In genomic region chr4:184568770-184569169, GRCh38 we compare ENCODE assay signal across 25 cellular contexts.
DNase-seq lines count a peak whose midpoint lies in the region; ATAC-seq and TF ChIP-seq lines count a peak whose summit lies in the region.
"Had no signal": no experiment of that assay in that cellular context is flagged by ENCODE, and none has a peak within 500 bp of the region (broad histone marks: within the 10 kb centered on the region; RNA-seq: fewer than 3 reads in every experiment).

No MANE protein-coding gene starts in this region.

- H3K36me3 Mint-ChIP-seq in stimulated activated memory B cell treated with anti-CD40 and anti-IgM and Interleukin-4, amounts not matched to agents 10 μg/mL and 1 μg/mL and 100 μg/mL, for 72 hours, result no peaks in the 10 kb centered on the region
- H3K36me3 Mint-ChIP-seq: mesothelial cell of epicardium; natural killer cell treated with Interleukin-12 subunit alpha and Interleukin-12 subunit beta and Interleukin-15 and Interleukin-18, amount 100 ng/mL, for 72 hours had no signal

- peak overlapping the region; percentile 25 for H3K27ac ChIP-seq in left ventricle myocardium inferior (replicated peaks)
- no peak overlapping the region for H3K27ac ChIP-seq in mammary epithelial cell (ENCODE audit: insufficient read depth, low read depth, low read length)
- H3K27ac ChIP-seq: foreskin keratinocyte, HL-60, prostate gland, SJSA1, vagina had no signal

- H3K9me3 Mint-ChIP-seq in stimulated activated memory B cell treated with anti-CD40 and anti-IgM and Interleukin-4, amounts not matched to agents 10 μg/mL and 1 μg/mL and 100 μg/mL, for 72 hours, result no peaks in the 10 kb centered on the region
- H3K9me3 Mint-ChIP-seq: activated T-helper 17 cell treated with anti-CD3 and anti-CD28 coated beads, Interleukin-2, amount 50 U/mL, for 72 hours; dendritic cell treated with granulocyte-macrophage colony-stimulating factor and Interleukin-4, amounts not matched to agents 40 ng/mL and 50 ng/mL, for 4 days; natural killer cell treated with Interleukin-12 subunit alpha and Interleukin-12 subunit beta and Interleukin-15 and Interleukin-18, amount 100 ng/mL, for 72 hours had no signal

- H3K4me1 ChIP-seq in left ventricle myocardium inferior (peaks cover 5% of the 10 kb centered on the region), mammary epithelial cell (ENCODE audit: insufficient read depth, low read length) (no peaks in the 10 kb centered on the region)
- H3K4me1 ChIP-seq: foreskin keratinocyte, prostate gland, SJSA1, vagina had no signal

- H3K9ac ChIP-seq in mammary epithelial cell (ENCODE audit: insufficient read depth, low read length), result no peak overlapping the region

- BruUV-seq in mammary epithelial cell (replicated peaks; lab: Mats Ljungman, UMichigan), result no TSS peak

- intact Hi-C loops in left ventricle myocardium inferior (cut with micrococcal nuclease) (no loop called here), Right ventricle myocardium inferior (cut with DNase I) (no loop called here), mammary epithelial cell (cut with micrococcal nuclease) (no loop called here)

- dilution Hi-C loops in mammary epithelial cell (cut with HindIII; ENCODE audit: low sequenced_read_pairs), result loop anchor here (5.0 kb wide), 1 partner anchor 79 kb away; the partner anchor contains the start of genes CASP3 and PRIMPOL

- peaks cover 17% of the 10 kb centered on the region for H3K4me1 Mint-ChIP-seq in stimulated activated memory B cell treated with anti-CD40 and anti-IgM and Interleukin-4, amounts not matched to agents 10 μg/mL and 1 μg/mL and 100 μg/mL, for 72 hours
- H3K4me1 Mint-ChIP-seq: mesothelial cell of epicardium had no signal

- H3K27me3 Mint-ChIP-seq in stimulated activated memory B cell treated with anti-CD40 and anti-IgM and Interleukin-4, amounts not matched to agents 10 μg/mL and 1 μg/mL and 100 μg/mL, for 72 hours, result no peaks in the 10 kb centered on the region
- H3K27me3 Mint-ChIP-seq: activated CD4-positive, alpha-beta T cell treated with anti-CD3 and anti-CD28 coated beads for 36 hours; activated naive CD8-positive, alpha-beta T cell treated with anti-CD3 and anti-CD28 coated beads, Interleukin-2, amount 50 U/mL, for 24 hours; activated T-helper 17 cell treated with anti-CD3 and anti-CD28 coated beads, Interleukin-2, amount 50 U/mL, for 72 hours; dendritic cell treated with granulocyte-macrophage colony-stimulating factor and Interleukin-4, amounts not matched to agents 40 ng/mL and 50 ng/mL, for 4 days; natural killer cell treated with Interleukin-12 subunit alpha and Interleukin-12 subunit beta and Interleukin-15 and Interleukin-18, amount 100 ng/mL, for 72 hours had no signal

- H3K9me3 ChIP-seq in left ventricle myocardium inferior (replicated peaks) (peaks cover 4% of the 10 kb centered on the region), mammary epithelial cell (replicated peaks; ENCODE audit: insufficient read depth, low read length) (no peaks in the 10 kb centered on the region)
- H3K9me3 ChIP-seq: prostate gland, SJSA1, vagina had no signal

- in situ Hi-C loops in mammary epithelial cell (cut with MboI; ENCODE audit: low sequenced_read_pairs in 2 of 2), result no loop called here

- no peak overlapping the region for H3K4me3 Mint-ChIP-seq in stimulated activated memory B cell treated with anti-CD40 and anti-IgM and Interleukin-4, amounts not matched to agents 10 μg/mL and 1 μg/mL and 100 μg/mL, for 72 hours
- H3K4me3 Mint-ChIP-seq: activated CD4-positive, alpha-beta T cell treated with anti-CD3 and anti-CD28 coated beads for 36 hours; activated naive CD8-positive, alpha-beta T cell treated with anti-CD3 and anti-CD28 coated beads, Interleukin-2, amount 50 U/mL, for 24 hours; activated T-helper 17 cell treated with anti-CD3 and anti-CD28 coated beads, Interleukin-2, amount 50 U/mL, for 72 hours; dendritic cell treated with granulocyte-macrophage colony-stimulating factor and Interleukin-4, amounts not matched to agents 40 ng/mL and 50 ng/mL, for 4 days; mesothelial cell of epicardium; natural killer cell treated with Interleukin-12 subunit alpha and Interleukin-12 subunit beta and Interleukin-15 and Interleukin-18, amount 100 ng/mL, for 72 hours had no signal

- peak overlapping the region; percentile 62 for H2AFZ ChIP-seq in mammary epithelial cell (ENCODE audit: low read depth, low read length)

- no peaks in the 10 kb centered on the region for H4K20me1 ChIP-seq in mammary epithelial cell (ENCODE audit: insufficient read depth, low read length)

- TF ChIP-seq CTCF in left ventricle myocardium inferior (IDR thresholded peaks at IDR 0.05; ENCODE audit: borderline replicate concordance), result no peak
- TF ChIP-seq CTCF in mammary epithelial cell (conservative IDR thresholded peaks at IDR 0.05 in 1 of 2, IDR thresholded peaks at IDR 0.05 in 1 of 2; ENCODE audit: extremely low read depth in 1 of 2, insufficient read depth in 1 of 2, low read depth in 1 of 2, low read length in 2 of 2), result no peak
- TF ChIP-seq CTCF in GM20000 (IDR thresholded peaks at IDR 0.05; ENCODE audit: extremely low read depth, missing control alignments), result no peak

- H3K27me3 ChIP-seq in left ventricle myocardium inferior (ENCODE audit: low read depth), result no peaks in the 10 kb centered on the region
- H3K27me3 ChIP-seq in mammary epithelial cell (ENCODE audit: insufficient read depth, low read length), result no peaks in the 10 kb centered on the region
- H3K27me3 ChIP-seq: foreskin keratinocyte, SJSA1, vagina had no signal

- CTCF ChIA-PET in mammary epithelial cell (lab: Charles Lee; ENCODE audit: low non-redundant PET), result no interaction called here

- no peak for DNase-seq in left ventricle myocardium inferior
- no peak for DNase-seq in Right ventricle myocardium inferior (ENCODE audit: missing footprints)
- DNase-seq in NOMO-1 treated with DMSO at 0.1 percent for 48 hours (lab: John Stamatoyannopoulos, UW; ENCODE audit: unreplicated experiment), result peak; percentile 25
- no peak for DNase-seq in mammary epithelial cell
- DNase-seq in NCI-H1436 treated with DMSO at 0.1 percent for 48 hours (lab: John Stamatoyannopoulos, UW), result no peak
- DNase-seq in GM20000 (ENCODE audit: low spot score), result no peak
- DNase-seq: activated CD4-positive, alpha-beta T cell treated with anti-CD3 and anti-CD28 coated beads for 36 hours; activated naive CD8-positive, alpha-beta T cell treated with anti-CD3 and anti-CD28 coated beads, Interleukin-2, amount 50 U/mL, for 24 hours; DMS 273 treated with DMSO at 0.1 percent for 48 hours; foreskin keratinocyte; IMR-90; kidney glomerular epithelial cell; NCI-H2029; NCI-H446 had no signal

- 8% methylated on average over 6 of the region's 6 CpGs for WGBS in mammary epithelial cell (ENCODE audit: low coverage, missing lambda C conversion rate)

- peak overlapping the region; percentile 25 for H3K4me2 ChIP-seq in mammary epithelial cell (ENCODE audit: insufficient read depth, low read depth, low read length)

- H3K27ac Mint-ChIP-seq in stimulated activated memory B cell treated with anti-CD40 and anti-IgM and Interleukin-4, amounts not matched to agents 10 μg/mL and 1 μg/mL and 100 μg/mL, for 72 hours, result peak overlapping the region; percentile 71
- H3K27ac Mint-ChIP-seq: activated CD4-positive, alpha-beta T cell treated with anti-CD3 and anti-CD28 coated beads for 36 hours; activated naive CD8-positive, alpha-beta T cell treated with anti-CD3 and anti-CD28 coated beads, Interleukin-2, amount 50 U/mL, for 24 hours; dendritic cell treated with granulocyte-macrophage colony-stimulating factor and Interleukin-4, amounts not matched to agents 40 ng/mL and 50 ng/mL, for 4 days; mesothelial cell of epicardium; natural killer cell treated with Interleukin-12 subunit alpha and Interleukin-12 subunit beta and Interleukin-15 and Interleukin-18, amount 100 ng/mL, for 72 hours had no signal

- H3K79me2 ChIP-seq in mammary epithelial cell (ENCODE audit: insufficient read depth, low read length), result no peaks in the 10 kb centered on the region

- ATAC-seq in Right ventricle myocardium inferior, result no peak
- no peak for ATAC-seq in stimulated activated memory B cell treated with anti-CD40 and anti-IgM and Interleukin-4, amounts not matched to agents 10 μg/mL and 1 μg/mL and 100 μg/mL, for 72 hours
- no peak for ATAC-seq in GM18867 (IDR thresholded peaks at IDR 0.05; ENCODE audit: unreplicated experiment)
- ATAC-seq: activated CD4-positive, alpha-beta T cell treated with anti-CD3 and anti-CD28 coated beads for 36 hours; activated naive CD8-positive, alpha-beta T cell treated with anti-CD3 and anti-CD28 coated beads, Interleukin-2, amount 50 U/mL, for 24 hours; activated T-helper 17 cell treated with anti-CD3 and anti-CD28 coated beads, Interleukin-2, amount 50 U/mL, for 72 hours; foreskin keratinocyte; HCT116; natural killer cell treated with Interleukin-12 subunit alpha and Interleukin-12 subunit beta and Interleukin-15 and Interleukin-18, amount 100 ng/mL, for 72 hours had no signal

- peak overlapping the region; percentile 6 for H3K4me3 ChIP-seq in left ventricle myocardium inferior
- no peak overlapping the region for H3K4me3 ChIP-seq in mammary epithelial cell (replicated peaks in 1 of 3; ENCODE audit: insufficient read depth in 1 of 3, low read depth in 2 of 3, low read length in 3 of 3)
- H3K4me3 ChIP-seq: prostate gland, SJSA1, vagina had no signal

- H3K36me3 ChIP-seq in left ventricle myocardium inferior (no peaks in the 10 kb centered on the region), mammary epithelial cell (ENCODE audit: insufficient read depth, low read length) (no peaks in the 10 kb centered on the region)
- H3K36me3 ChIP-seq: prostate gland, SJSA1, vagina had no signal
